ENCODE assay signal across 8 cellular contexts in genomic region chr7:105013283-105013817, GRCh38. TPM values are rescaled to one million over a fixed set of nuclear protein-coding genes. Genes with fewer than 3 reads are reported as not detected.
DNase-seq lines count a peak whose midpoint lies in the region; ATAC-seq and TF ChIP-seq lines count a peak whose summit lies in the region.

No MANE protein-coding gene starts in this region.

- ATAC-seq in GM21737 (IDR thresholded peaks at IDR 0.05; ENCODE audit: unreplicated experiment) = peak; percentile 44

- H2AFZ ChIP-seq in Karpas-422 (ENCODE audit: low read length) = peak overlapping the region; percentile 44; the same call in 1 of the 2 replicates

- H3K9me2 ChIP-seq in DOHH2 (replicated peaks; ENCODE audit: control insufficient read depth, low read length) (no peaks in the 10 kb centered on the region), Karpas-422 (replicated peaks; ENCODE audit: insufficient read depth, low read length) (no peaks in the 10 kb centered on the region)

- peaks cover 81% of the 10 kb centered on the region for H3K36me3 ChIP-seq in DOHH2 (ENCODE audit: control insufficient read depth, low read length)
- H3K36me3 ChIP-seq in Karpas-422 (ENCODE audit: insufficient read depth, low read length) = peaks cover 23% of the 10 kb centered on the region; the same call in 1 of the 2 replicates

- peak overlapping the region; percentile 77 for H3K4me2 ChIP-seq in DOHH2 (ENCODE audit: low read length)
- H3K4me2 ChIP-seq in Karpas-422 (ENCODE audit: low read depth, low read length, poor library complexity, severe bottlenecking) = peak overlapping the region; percentile 90

- peaks cover 51% of the 10 kb centered on the region for H3K4me1 ChIP-seq in DOHH2 (ENCODE audit: control insufficient read depth, low read length)
- H3K4me1 ChIP-seq in Karpas-422 (ENCODE audit: low read length) = peaks cover 57% of the 10 kb centered on the region

- DNase-seq in Karpas-422 (peak; percentile 97), RPMI7951 (ENCODE audit: low read depth) (peak; percentile 92), fibroblast of the aortic adventitia (ENCODE audit: low read depth) (peak; percentile 96), nephron progenitor cell (peak; percentile 90)
- DNase-seq in activated effector memory CD4-positive, alpha-beta T cell treated with Interleukin-2 at 50 U/mL for 16 hours = peak; percentile 92

- TF ChIP-seq CTCF in DOHH2 (IDR thresholded peaks at IDR 0.05; ENCODE audit: low read depth, low read length, poor library complexity, severe bottlenecking) (peak; percentile 74), fibroblast of the aortic adventitia (IDR thresholded peaks at IDR 0.05; ENCODE audit: insufficient read depth, low read length) (peak; percentile 77), nephron progenitor cell (IDR thresholded peaks at IDR 0.05) (peak; percentile 44)

- peak overlapping the region; percentile 88 for H3K27ac ChIP-seq in DOHH2 (ENCODE audit: low read depth, low read length)
- peak overlapping the region; percentile 95 for H3K27ac ChIP-seq in Karpas-422 (ENCODE audit: low read length)

- H3F3A ChIP-seq in DOHH2 (ENCODE audit: control insufficient read depth, insufficient read depth) = peaks cover 4% of the 10 kb centered on the region

- H3K4me3 Mint-ChIP-seq in nephron progenitor cell = peak overlapping the region; percentile 99
- peak overlapping the region; percentile 97 for H3K4me3 Mint-ChIP-seq in stimulated activated naive CD8-positive, alpha-beta T cell treated with anti-CD3 and anti-CD28 coated beads, Interleukin-15, Interleukin-2, amounts not matched to agents 100 ng/mL and 50 ng/mL, for 24 hours

- H3K4me3 ChIP-seq in DOHH2 (ENCODE audit: low read length) = peak overlapping the region; percentile 84
- H3K4me3 ChIP-seq in Karpas-422 (ENCODE audit: low read length) = peak overlapping the region; percentile 95
- peak overlapping the region; percentile 96 for H3K4me3 ChIP-seq in fibroblast of the aortic adventitia (ENCODE audit: low read depth, low read length)

- H3K9me3 ChIP-seq in DOHH2 (ENCODE audit: control insufficient read depth, insufficient read depth, low read length) = no peaks in the 10 kb centered on the region
- H3K9me3 ChIP-seq in Karpas-422 (ENCODE audit: low read length) = no peaks in the 10 kb centered on the region

- H3K36me3 Mint-ChIP-seq in nephron progenitor cell (ENCODE audit: low read depth) = peaks cover 8% of the 10 kb centered on the region
- peaks cover 77% of the 10 kb centered on the region for H3K36me3 Mint-ChIP-seq in stimulated activated naive CD8-positive, alpha-beta T cell treated with anti-CD3 and anti-CD28 coated beads, Interleukin-15, Interleukin-2, amounts not matched to agents 100 ng/mL and 50 ng/mL, for 24 hours (ENCODE audit: low read depth)

- H3K27ac Mint-ChIP-seq in nephron progenitor cell = peak overlapping the region; percentile 100
- peak overlapping the region; percentile 100 for H3K27ac Mint-ChIP-seq in stimulated activated naive CD8-positive, alpha-beta T cell treated with anti-CD3 and anti-CD28 coated beads, Interleukin-15, Interleukin-2, amounts not matched to agents 100 ng/mL and 50 ng/mL, for 24 hours

- H3K27me3 Mint-ChIP-seq in nephron progenitor cell (ENCODE audit: low read depth, poor library complexity) = peaks cover 5% of the 10 kb centered on the region
- H3K27me3 Mint-ChIP-seq in stimulated activated naive CD8-positive, alpha-beta T cell treated with anti-CD3 and anti-CD28 coated beads, Interleukin-15, Interleukin-2, amounts not matched to agents 100 ng/mL and 50 ng/mL, for 24 hours = peaks cover 4% of the 10 kb centered on the region

- H3K79me2 ChIP-seq in DOHH2 (ENCODE audit: control insufficient read depth, low read length) = peaks cover 52% of the 10 kb centered on the region
- H3K79me2 ChIP-seq in Karpas-422 (ENCODE audit: low read length) = peaks cover 47% of the 10 kb centered on the region

- no peaks in the 10 kb centered on the region for H3K9me3 Mint-ChIP-seq in nephron progenitor cell
- H3K9me3 Mint-ChIP-seq in stimulated activated naive CD8-positive, alpha-beta T cell treated with anti-CD3 and anti-CD28 coated beads, Interleukin-15, Interleukin-2, amounts not matched to agents 100 ng/mL and 50 ng/mL, for 24 hours = no peaks in the 10 kb centered on the region

- H3K4me1 Mint-ChIP-seq in nephron progenitor cell = peaks cover 43% of the 10 kb centered on the region
- H3K4me1 Mint-ChIP-seq in stimulated activated naive CD8-positive, alpha-beta T cell treated with anti-CD3 and anti-CD28 coated beads, Interleukin-15, Interleukin-2, amounts not matched to agents 100 ng/mL and 50 ng/mL, for 24 hours (ENCODE audit: low read depth) = peaks cover 50% of the 10 kb centered on the region

- H4K20me1 ChIP-seq in DOHH2 (ENCODE audit: control insufficient read depth, insufficient read depth, low read depth, low read length) (peaks cover 51% of the 10 kb centered on the region), Karpas-422 (ENCODE audit: insufficient read depth, low read depth, low read length) (peaks cover 37% of the 10 kb centered on the region; the same call in 1 of the 2 replicates)

- peak overlapping the region; percentile 99 for H3K9ac ChIP-seq in Karpas-422 (ENCODE audit: low read length)

- no peaks in the 10 kb centered on the region for H3K27me3 ChIP-seq in DOHH2 (ENCODE audit: control insufficient read depth, low read length)
- H3K27me3 ChIP-seq in Karpas-422 (ENCODE audit: low read length) = no peaks in the 10 kb centered on the region

RNA-seq across cellular contexts. Expression of gene KMT2E, which starts 0.7 kb away (rescaled TPM):
- 95.3 and 107 TPM in 2 replicates for total RNA-seq in Karpas-422 (2014; rRNA removed; shearing (Covaris generic); ENCODE audit: low replicate concordance)
- total RNA-seq in RPMI7951 (2014; rRNA removed; shearing (Covaris generic)) = 39.3 and 63.4 TPM in 2 replicates
- total RNA-seq in fibroblast of the aortic adventitia (ENCODE audit: low replicate concordance) = 75.9 and 132 TPM in 2 replicates

Comparison
In these comparisons a context has a peak if more than half of its experiments do, and no peak if none do; other contexts are left out.
1. Peak in every context shown above with its lines: DNase-seq, ATAC-seq, H3K4me3 ChIP-seq and H3K27ac ChIP-seq.